9 cellular contexts compared by ENCODE assay signal in the genomic region with DNA sequence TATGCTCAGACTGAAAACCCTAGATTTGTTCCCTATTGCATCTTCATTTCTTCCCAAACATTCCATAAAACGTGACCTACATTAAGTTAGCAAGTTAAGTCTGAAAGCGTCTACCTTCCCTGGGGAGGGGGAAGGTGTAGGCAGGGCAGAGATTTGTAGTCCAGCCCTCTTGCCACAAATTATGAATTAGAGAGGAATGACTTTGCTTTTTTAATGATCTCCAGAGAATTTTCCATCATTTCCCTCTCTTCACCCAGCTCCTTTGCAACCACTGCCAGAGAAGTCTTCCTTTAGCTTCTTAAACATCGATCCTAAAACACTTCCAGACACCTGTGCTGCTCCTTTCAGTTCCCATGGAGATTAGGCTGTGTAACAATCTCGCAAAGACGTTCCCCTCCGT. TPM values are rescaled to one million over a fixed set of nuclear protein-coding genes. Genes with fewer than 3 reads are reported as not detected.
DNase-seq lines count a peak whose midpoint lies in the region; ATAC-seq, FAIRE-seq and TF ChIP-seq lines count a peak whose summit lies in the region.
"Had no signal": no experiment of that assay in that cellular context is flagged by ENCODE, and none has a peak within 500 bp of the region (broad histone marks: within the 10 kb centered on the region; RNA-seq: fewer than 3 reads in every experiment).

No MANE protein-coding gene starts in this region.

- H3K36me3 ChIP-seq in heart left ventricle (peaks cover 0 to 24% (median 21%) of the 10 kb centered on the region in 9 donors), astrocyte (ENCODE audit: insufficient read depth, low read length) (peaks cover 14% of the 10 kb centered on the region), lower lobe of right lung (peaks cover 21% of the 10 kb centered on the region)

- no peak overlapping the region for H2AFZ ChIP-seq in astrocyte (ENCODE audit: low read depth, low read length)

- 57 to 65% (median 63%) methylated on average over 6 of the region's 6 CpGs for WGBS in heart left ventricle, 4 donors

- no peaks in the 10 kb centered on the region for H3K27me3 ChIP-seq in heart left ventricle
- no peaks in the 10 kb centered on the region for H3K27me3 ChIP-seq in astrocyte (ENCODE audit: insufficient read depth, low read length)
- no peaks in the 10 kb centered on the region for H3K27me3 ChIP-seq in lower lobe of right lung (ENCODE audit: low read depth)

- H3K4me1 ChIP-seq in heart left ventricle (peaks cover 0 to 55% (median 39%) of the 10 kb centered on the region in 12 donors), astrocyte (ENCODE audit: insufficient read depth, low read length) (peaks cover 10% of the 10 kb centered on the region), lower lobe of right lung (peaks cover 42% of the 10 kb centered on the region)

- H3K9me3 Mint-ChIP-seq in astrocyte (ENCODE audit: unreplicated experiment) (no peaks in the 10 kb centered on the region), type B pancreatic cell (no peaks in the 10 kb centered on the region)

- H3K36me3 Mint-ChIP-seq in astrocyte (ENCODE audit: low read depth, unreplicated experiment) (peaks cover 3% of the 10 kb centered on the region), type B pancreatic cell (peaks cover 13% of the 10 kb centered on the region)

- DNase-seq in heart left ventricle: no peak
- no peak for DNase-seq in Right ventricle myocardium inferior (ENCODE audit: missing footprints)
- DNase-seq in astrocyte (ENCODE audit: low read depth): no peak
- DNase-seq in lower lobe of right lung: no peak
- DNase-seq in type B pancreatic cell (ENCODE audit: extremely low spot score, unreplicated experiment): no peak
- no peak for DNase-seq in GOT3 (lab: John Stamatoyannopoulos, UW)
- no peak for DNase-seq in activated effector memory CD4-positive, alpha-beta T cell treated with Interleukin-2 at 50 U/mL for 16 hours

- TF ChIP-seq CTCF in heart left ventricle (IDR thresholded peaks at IDR 0.05): no peak
- no peak for TF ChIP-seq CTCF in astrocyte (IDR thresholded peaks at IDR 0.05; ENCODE audit: insufficient read depth, low read depth, low read length)
- TF ChIP-seq CTCF in lower lobe of right lung (IDR thresholded peaks at IDR 0.05): no peak
- TF ChIP-seq CTCF in type B pancreatic cell (conservative IDR thresholded peaks at IDR 0.05): no peak

- intact Hi-C loops in heart left ventricle (cut with DNase I) (loop anchor here in 5 of 10 donors (5.0 to 10.0 kb wide), 3 partner anchors 48 to 399 kb away; no protein-coding TSS in a partner anchor), Right ventricle myocardium inferior (cut with DNase I) (loop anchor here (10.0 kb wide), 1 partner anchor 51 kb away; no protein-coding TSS in a partner anchor), lower lobe of right lung (cut with DNase I) (no loop called here)

- TF ChIP-seq POLR2A in heart left ventricle (IDR thresholded peaks at IDR 0.05): no peak

- peak overlapping the region; percentile 94 for H3K4me2 ChIP-seq in astrocyte (ENCODE audit: low read length)

- peak overlapping the region in 8 of 12 donors; percentile 85 to 97 (median 92) for H3K27ac ChIP-seq in heart left ventricle
- H3K27ac ChIP-seq in astrocyte (ENCODE audit: low read depth, low read length): no peak overlapping the region
- peak overlapping the region; percentile 91 for H3K27ac ChIP-seq in lower lobe of right lung

- H3K4me1 Mint-ChIP-seq in astrocyte (ENCODE audit: low read depth, unreplicated experiment) (peaks cover 12% of the 10 kb centered on the region), type B pancreatic cell (ENCODE audit: unreplicated experiment) (peaks cover 20% of the 10 kb centered on the region)

- peak overlapping the region; percentile 99 for H3K4me3 Mint-ChIP-seq in astrocyte (ENCODE audit: unreplicated experiment)
- H3K4me3 Mint-ChIP-seq in type B pancreatic cell: peak overlapping the region; percentile 100

- ATAC-seq in heart left ventricle (no peak), Right ventricle myocardium inferior (no peak), lower lobe of right lung (no peak), HG03135 (IDR thresholded peaks at IDR 0.05; ENCODE audit: unreplicated experiment) (no peak)

- no peaks in the 10 kb centered on the region for H3K9me3 ChIP-seq in heart left ventricle
- H3K9me3 ChIP-seq in astrocyte (ENCODE audit: insufficient read depth, low read depth, low read length): no peaks in the 10 kb centered on the region
- H3K9me3 ChIP-seq in lower lobe of right lung: no peaks in the 10 kb centered on the region

- no peak for FAIRE-seq in astrocyte (lab: Jason Lieb, UNC)
- FAIRE-seq: islet of Langerhans had no signal

- peak overlapping the region; percentile 81 for H3K9ac ChIP-seq in astrocyte (ENCODE audit: low read length)

- no peak overlapping the region for H3K27ac Mint-ChIP-seq in astrocyte (ENCODE audit: unreplicated experiment)
- H3K27ac Mint-ChIP-seq in type B pancreatic cell: peak overlapping the region; percentile 92

- H3K27me3 Mint-ChIP-seq in astrocyte (ENCODE audit: low read depth, unreplicated experiment) (no peaks in the 10 kb centered on the region), type B pancreatic cell (no peaks in the 10 kb centered on the region)

- H4K20me1 ChIP-seq in astrocyte (ENCODE audit: insufficient read depth, low read length): peaks cover 25% of the 10 kb centered on the region

- peak overlapping the region in 9 of 12 donors; percentile 67 to 97 (median 87) for H3K4me3 ChIP-seq in heart left ventricle
- H3K4me3 ChIP-seq in astrocyte (ENCODE audit: insufficient read depth, low read depth, low read length): peak overlapping the region; percentile 90
- H3K4me3 ChIP-seq in lower lobe of right lung: peak overlapping the region; percentile 83

- H3K79me2 ChIP-seq in astrocyte (ENCODE audit: insufficient read depth, low read length): peaks cover 48% of the 10 kb centered on the region

RNA-seq across cellular contexts. Expression of a gene that starts 1.2 kb away (rescaled TPM):
- total RNA-seq in heart left ventricle: 10 to 100 TPM in 1 of 9 donors, 1 to 10 TPM in 8; 1.7 to 11.8 (median 8.8) TPM
- polyA plus RNA-seq in heart left ventricle: 10 to 100 TPM; 11.3 to 13.8 TPM
- 6.8 TPM for total RNA-seq in Right ventricle myocardium inferior
- 8.1 and 9.2 TPM in 2 replicates for total RNA-seq in astrocyte
- total RNA-seq in lower lobe of right lung: 11.6 TPM
- 10.8 and 11.7 TPM in 2 replicates for total RNA-seq in type B pancreatic cell (ENCODE audit: low replicate concordance)

RNA-seq across cellular contexts. Expression of a gene that starts 1.3 kb away (rescaled TPM):
- total RNA-seq in heart left ventricle: 100 to 1,000 TPM; 208 to 502 (median 273) TPM
- polyA plus RNA-seq in heart left ventricle: 100 to 1,000 TPM; 520 to 868 TPM
- total RNA-seq in Right ventricle myocardium inferior: 299 TPM
- 101 and 126 TPM in 2 replicates for total RNA-seq in astrocyte
- 172 TPM for total RNA-seq in lower lobe of right lung
- 125 and 231 TPM in 2 replicates for total RNA-seq in type B pancreatic cell (ENCODE audit: low replicate concordance)
